15 cellular contexts compared by ENCODE assay signal in genomic region chr13:26967119-26968038, GRCh38.
DNase-seq lines count a peak whose midpoint lies in the region; ATAC-seq and TF ChIP-seq lines count a peak whose summit lies in the region.
"Had no signal": no experiment of that assay in that cellular context is flagged by ENCODE, and none has a peak within 500 bp of the region (broad histone marks: within the 10 kb centered on the region; RNA-seq: fewer than 3 reads in every experiment).

No MANE protein-coding gene starts in this region.

- peaks cover 5% of the 10 kb centered on the region for H3K4me1 Mint-ChIP-seq in activated T-cell treated with anti-CD3 and anti-CD28 coated beads, Interleukin-2, amount 50 U/mL, for 4 hours (ENCODE audit: low read depth)

- ATAC-seq in GM19452 (IDR thresholded peaks at IDR 0.05; ENCODE audit: unreplicated experiment): no peak
- no peak for ATAC-seq in activated T-cell treated with anti-CD3 and anti-CD28 coated beads, Interleukin-2, amount 50 U/mL, for 4 hours

- H3K4me3 ChIP-seq in fibroblast of mammary gland (ENCODE audit: control insufficient read depth, low read depth, low read length) (no peak overlapping the region), mesodermal cell (ENCODE audit: extremely low read depth, insufficient read depth, low read length, poor library complexity, severe bottlenecking) (no peak overlapping the region)
- H3K4me3 ChIP-seq: SJSA1, tibial artery had no signal

- no peaks in the 10 kb centered on the region for H3K9me3 Mint-ChIP-seq in activated T-cell treated with anti-CD3 and anti-CD28 coated beads, Interleukin-2, amount 50 U/mL, for 4 hours
- H3K9me3 Mint-ChIP-seq: memory B cell had no signal

- H3K36me3 Mint-ChIP-seq in activated T-cell treated with anti-CD3 and anti-CD28 coated beads, Interleukin-2, amount 50 U/mL, for 4 hours (ENCODE audit: insufficient read depth): no peaks in the 10 kb centered on the region
- H3K36me3 Mint-ChIP-seq: memory B cell had no signal

- WGBS in mesodermal cell (ENCODE audit: insufficient coverage in 2 of 2), 2 experiments: 75 to 84% methylated on average over 12 to 14 of the region's 17 CpGs

- peaks cover 2% of the 10 kb centered on the region for H3K27me3 Mint-ChIP-seq in activated T-cell treated with anti-CD3 and anti-CD28 coated beads, Interleukin-2, amount 50 U/mL, for 4 hours (ENCODE audit: low read depth)

- TF ChIP-seq CTCF in fibroblast of mammary gland (conservative IDR thresholded peaks at IDR 0.05; ENCODE audit: control insufficient read depth, insufficient read depth, low read depth, low read length): no peak

- no peaks in the 10 kb centered on the region for H3K9me3 ChIP-seq in mesodermal cell (ENCODE audit: control insufficient read depth, low read length)
- H3K9me3 ChIP-seq: SJSA1, tibial artery had no signal

- H3K4me1 ChIP-seq in mesodermal cell (ENCODE audit: control insufficient read depth, insufficient read depth, low read length, poor library complexity, severe bottlenecking): peaks cover 12% of the 10 kb centered on the region
- H3K4me1 ChIP-seq: SJSA1 had no signal

- H3K4me3 Mint-ChIP-seq in activated T-cell treated with anti-CD3 and anti-CD28 coated beads, Interleukin-2, amount 50 U/mL, for 4 hours: no peak overlapping the region
- H3K4me3 Mint-ChIP-seq: memory B cell had no signal

- H3K36me3 ChIP-seq in mesodermal cell (ENCODE audit: control insufficient read depth, insufficient read depth, low read length): no peaks in the 10 kb centered on the region
- H3K36me3 ChIP-seq: SJSA1, tibial artery had no signal

- H3K27ac ChIP-seq in mesodermal cell (ENCODE audit: low read depth, low read length, severe bottlenecking): peak overlapping the region; percentile 41
- H3K27ac ChIP-seq: SJSA1, tibial artery had no signal

- DNase-seq in AG08396 (ENCODE audit: low spot score) (peak; percentile 29), NCI-H1694 treated with DMSO at 0.1 percent for 48 hours (lab: John Stamatoyannopoulos, UW) (peak; percentile 82), fibroblast of mammary gland (ENCODE audit: low read depth) (peak; percentile 49), anterior cingulate cortex (lab: John Stamatoyannopoulos, UW) (no peak), NCI-H146 treated with DMSO at 0.1 percent for 48 hours (lab: John Stamatoyannopoulos, UW; ENCODE audit: unreplicated experiment) (no peak)
- DNase-seq in activated T-cell treated with anti-CD3 and anti-CD28 coated beads, Interleukin-2, amount 50 U/mL, for 4 hours: no peak
- DNase-seq: activated naive CD4-positive, alpha-beta T cell treated with anti-CD3 and anti-CD28 coated beads, Interleukin-2, amount 50 U/mL, for 16 hours; Calu3; central memory CD4-positive, alpha-beta T cell; NCI-H187 treated with DMSO at 0.1 percent for 48 hours; tibial artery had no signal

Comparison
In these comparisons a context has a peak if more than half of its experiments do, and no peak if none do; other contexts are left out.
1. DNase-seq: peak in AG08396 (single experiment), NCI-H1694 treated with DMSO at 0.1 percent for 48 hours (single experiment) and fibroblast of mammary gland (single experiment); none in anterior cingulate cortex (0 of 58), activated T-cell treated with anti-CD3 and anti-CD28 coated beads, Interleukin-2, amount 50 U/mL, for 4 hours (single experiment) and NCI-H146 treated with DMSO at 0.1 percent for 48 hours (single experiment).